In the genomic region with DNA sequence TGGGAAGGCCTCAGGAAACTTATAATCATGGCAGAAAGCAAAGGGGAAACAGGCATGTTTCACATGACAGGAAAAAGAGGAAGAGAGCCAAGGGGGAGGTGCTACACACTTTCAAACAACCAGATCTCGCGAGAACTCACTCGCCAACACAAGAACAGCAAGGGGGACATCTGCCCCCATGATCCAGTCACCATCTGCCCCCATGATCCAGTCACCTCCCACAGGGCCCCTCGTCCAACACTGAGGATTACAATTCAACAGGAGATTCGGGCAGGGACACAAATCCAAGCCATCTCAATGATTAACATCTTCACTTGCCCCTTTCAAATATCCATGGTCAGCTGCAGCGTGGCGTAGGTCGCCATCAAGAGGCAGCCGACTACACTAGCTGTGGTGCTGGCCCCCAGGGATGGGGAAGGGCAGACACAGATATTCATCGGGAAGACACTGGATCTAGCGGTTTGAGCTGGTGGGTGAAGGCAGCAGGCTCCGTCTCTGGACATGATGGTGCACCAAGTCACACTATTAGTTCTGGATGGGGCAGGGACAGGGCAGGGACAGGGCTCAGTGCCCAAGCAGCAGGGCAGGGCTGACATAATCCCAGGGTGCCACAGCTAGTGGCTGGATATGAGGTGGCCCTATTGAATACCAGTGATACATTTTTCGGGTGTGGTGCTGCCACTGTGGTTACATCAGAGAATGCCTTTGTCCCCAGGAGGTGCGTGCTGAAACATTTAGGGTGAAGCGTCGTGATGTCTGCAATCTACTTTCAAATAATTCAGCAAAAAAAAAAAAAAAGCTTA, we compare ENCODE assay signal across 10 cellular contexts. TPM values are rescaled to one million over a fixed set of nuclear protein-coding genes. Genes with fewer than 3 reads are reported as not detected.
DNase-seq lines count a peak whose midpoint lies in the region; ATAC-seq, FAIRE-seq and TF ChIP-seq lines count a peak whose summit lies in the region.
"Had no signal": no experiment of that assay in that cellular context is flagged by ENCODE, and none has a peak within 500 bp of the region (broad histone marks: within the 10 kb centered on the region; RNA-seq: fewer than 3 reads in every experiment).

No MANE protein-coding gene starts in this region.

- POLR2A ChIA-PET in GM12878 (lab: Charles Lee): interaction anchor here (0.6 kb wide), 1 partner anchor 276 kb away, joined by 3 read pairs; no protein-coding TSS in a partner anchor

- H3K36me3 Mint-ChIP-seq in T-helper 17 cell (ENCODE audit: low read depth): peaks cover 2% of the 10 kb centered on the region

- H3K27ac ChIP-seq in DND-41 (ENCODE audit: low read length) (no peak overlapping the region), GM12878 (ENCODE audit: control insufficient read depth, insufficient read depth) (no peak overlapping the region), hepatocyte (no peak overlapping the region)
- H3K27ac ChIP-seq: VCaP had no signal

- H2AFZ ChIP-seq in DND-41 (ENCODE audit: low read depth, low read length) (no peak overlapping the region), GM12878 (ENCODE audit: control insufficient read depth, low read depth, low read length) (no peak overlapping the region), hepatocyte (no peak overlapping the region)

- H3K4me3 ChIP-seq in DND-41 (ENCODE audit: low read depth in 1 of 2, low read length in 2 of 2) (no peak overlapping the region), GM12878 (no peak overlapping the region), hepatocyte (no peak overlapping the region)
- H3K4me3 ChIP-seq: adrenal gland had no signal

- no peak overlapping the region for H3K4me3 Mint-ChIP-seq in T-helper 17 cell

- intact Hi-C loops in GM12878 (cut with micrococcal nuclease; ENCODE audit: unreplicated experiment): no loop called here

- H3K9me2 ChIP-seq in hepatocyte (replicated peaks; ENCODE audit: insufficient read depth): no peaks in the 10 kb centered on the region

- RAD21 ChIA-PET in GM12878 (lab: Charles Lee; ENCODE audit: unreplicated experiment): no interaction called here

- no peak for DNase-seq in DND-41
- DNase-seq in NCI-H1694 (lab: John Stamatoyannopoulos, UW): peak; percentile 81
- DNase-seq in GM12878 (ENCODE audit: low read depth, low spot score): no peak
- DNase-seq in myocyte (ENCODE audit: low read depth): peak; percentile 55
- no peak for DNase-seq in hepatocyte (ENCODE audit: low spot score)
- no peak for DNase-seq in T-helper 17 cell
- no peak for DNase-seq in NCI-H2081 treated with DMSO at 0.1 percent for 48 hours (lab: John Stamatoyannopoulos, UW)
- DNase-seq: adrenal gland had no signal

- CTCF ChIA-PET in GM12878 (lab: Yijun Ruan, JAX): interaction anchor here (1.0 kb wide), 1 partner anchor 32 kb away, joined by 3 read pairs; no protein-coding TSS in a partner anchor

- WGBS in GM12878 (ENCODE audit: insufficient coverage, insufficient replicate concordance, low lambda C conversion rate, missing lambda C conversion rate): 79% methylated on average over 16 of the region's 16 CpGs
- WGBS in hepatocyte (ENCODE audit: low lambda C conversion rate, missing lambda C conversion rate): 74% methylated on average over 16 of the region's 16 CpGs

- no peak for TF ChIP-seq EP300 in GM12878 (IDR thresholded peaks at IDR 0.05; ENCODE audit: borderline replicate concordance in 1 of 2, control insufficient read depth in 1 of 2, low read depth in 2 of 2, low read length in 2 of 2)

- H3K79me2 ChIP-seq in DND-41 (ENCODE audit: insufficient read depth, low read length): no peaks in the 10 kb centered on the region
- no peaks in the 10 kb centered on the region for H3K79me2 ChIP-seq in GM12878 (ENCODE audit: control insufficient read depth, insufficient read depth, low read length)
- no peaks in the 10 kb centered on the region for H3K79me2 ChIP-seq in hepatocyte

- no peak for TF ChIP-seq POLR2A in GM12878 (IDR thresholded peaks at IDR 0.05; ENCODE audit: low read depth, low read length)

- H3K9ac ChIP-seq in DND-41 (ENCODE audit: low read depth, low read length) (no peak overlapping the region), GM12878 (ENCODE audit: control insufficient read depth, insufficient read depth, low read length) (no peak overlapping the region)

- no peak for TF ChIP-seq RAD21 in GM12878 (IDR thresholded peaks at IDR 0.05; ENCODE audit: insufficient read depth, low read depth, low read length)

- in situ Hi-C loops in GM12878 (cut with MboI): no loop called here

- ATAC-seq in DND-41 (ENCODE audit: insufficient read depth, low read depth): no peak
- no peak for ATAC-seq in GM12878
- ATAC-seq in GM19452 (IDR thresholded peaks at IDR 0.05; ENCODE audit: unreplicated experiment): no peak
- no peak for ATAC-seq in T-helper 17 cell

- H3K4me2 ChIP-seq in DND-41 (ENCODE audit: insufficient read depth, low read length) (no peak overlapping the region), GM12878 (ENCODE audit: control insufficient read depth, insufficient read depth) (no peak overlapping the region), hepatocyte (no peak overlapping the region)

- H3K27me3 ChIP-seq in DND-41 (ENCODE audit: insufficient read depth, low read length, poor library complexity): no peaks in the 10 kb centered on the region
- no peaks in the 10 kb centered on the region for H3K27me3 ChIP-seq in GM12878 (replicated peaks in 1 of 2; ENCODE audit: control insufficient read depth in 2 of 2, insufficient read depth in 2 of 2, low read length in 1 of 2)
- H3K27me3 ChIP-seq in hepatocyte: no peaks in the 10 kb centered on the region
- H3K27me3 ChIP-seq: adrenal gland had no signal

- H3K9me3 ChIP-seq in DND-41 (ENCODE audit: insufficient read depth, low read length, severe bottlenecking) (no peaks in the 10 kb centered on the region), GM12878 (replicated peaks; ENCODE audit: control insufficient read depth, insufficient read depth, low read length) (no peaks in the 10 kb centered on the region; the same call in 2 of the 3 replicates), hepatocyte (ENCODE audit: low read depth) (no peaks in the 10 kb centered on the region), T-helper 17 cell (ENCODE audit: control insufficient read depth, low read length, poor library complexity, severe bottlenecking) (no peaks in the 10 kb centered on the region)
- H3K9me3 ChIP-seq: adrenal gland had no signal

- peaks cover 4% of the 10 kb centered on the region for H3K27me3 Mint-ChIP-seq in T-helper 17 cell

- H3K4me1 Mint-ChIP-seq in T-helper 17 cell: peaks cover 2% of the 10 kb centered on the region

- H3K4me1 ChIP-seq in DND-41 (ENCODE audit: insufficient read depth, low read length): no peaks in the 10 kb centered on the region
- H3K4me1 ChIP-seq in GM12878 (ENCODE audit: control insufficient read depth, insufficient read depth, low read length): peaks cover 11% of the 10 kb centered on the region
- no peaks in the 10 kb centered on the region for H3K4me1 ChIP-seq in hepatocyte (ENCODE audit: insufficient read depth)
- H3K4me1 ChIP-seq: adrenal gland had no signal

- H3K36me3 ChIP-seq in DND-41 (ENCODE audit: insufficient read depth, low read length) (no peaks in the 10 kb centered on the region), GM12878 (ENCODE audit: control insufficient read depth in 2 of 2, insufficient read depth in 2 of 2, low read length in 1 of 2) (no peaks in the 10 kb centered on the region), hepatocyte (replicated peaks; ENCODE audit: insufficient read depth, low read depth) (no peaks in the 10 kb centered on the region)
- H3K36me3 ChIP-seq: adrenal gland had no signal

- no TSS peak for BruUV-seq in GM12878 (replicated peaks; lab: Mats Ljungman, UMichigan)

- no peaks in the 10 kb centered on the region for H4K20me1 ChIP-seq in DND-41 (ENCODE audit: insufficient read depth, low read length)
- no peaks in the 10 kb centered on the region for H4K20me1 ChIP-seq in GM12878 (ENCODE audit: control insufficient read depth, insufficient read depth)
- no peaks in the 10 kb centered on the region for H4K20me1 ChIP-seq in hepatocyte (ENCODE audit: insufficient read depth, poor library complexity, severe bottlenecking)

- TF ChIP-seq CTCF in DND-41 (IDR thresholded peaks at IDR 0.05; ENCODE audit: borderline replicate concordance, extremely low read depth, low read length, poor library complexity, severe bottlenecking) (peak; percentile 22), GM12878 (IDR thresholded peaks at IDR 0.05 in 2 of 3, conservative IDR thresholded peaks at IDR 0.05 in 1 of 3; ENCODE audit: control insufficient read depth in 2 of 3, extremely low read depth in 1 of 3, insufficient read depth in 1 of 3, low read depth in 3 of 3, low read length in 3 of 3) (no peak), hepatocyte (IDR thresholded peaks at IDR 0.05; ENCODE audit: poor library complexity) (no peak)

- SMC1A ChIA-PET in GM12878 (lab: Charles Lee; ENCODE audit: uncharacterized antibody, unreplicated experiment): interaction anchor here (0.7 kb wide), 2 partner anchors 15 to 20 kb away, joined by 3 read pairs; no protein-coding TSS in a partner anchor

- H3K27ac Mint-ChIP-seq in T-helper 17 cell: no peak overlapping the region

- FAIRE-seq in GM12878 (lab: Jason Lieb, UNC): no peak

RNA-seq across cellular contexts. Expression of a gene that starts 31.6 kb away (rescaled TPM):
- 1.7 TPM in 2 replicates for total RNA-seq in GM12878 (2013; cell fraction: nucleolus; rRNA removed)
- 45.4 and 54.7 TPM in 2 replicates for total RNA-seq in GM12878 (2014; rRNA removed)
- 32.7 and 36.9 TPM in 2 replicates for total RNA-seq in GM12878 (2014; rRNA removed; fragmentation: Illumina TruSeq; extraction: Trizol)
- 55.4 and 63.2 TPM in 2 replicates for total RNA-seq in GM12878 (2021)
- 6.2 TPM for polyA plus RNA-seq in GM12878 (2011; ENCODE audit: low read depth)
- 1.7 and 3.6 TPM in 2 replicates for polyA plus RNA-seq in GM12878 (2011; rRNA removed)
- polyA plus RNA-seq in GM12878 (2011; cell fraction: cytosol; rRNA removed): 3.4 and 5.6 TPM in 2 replicates
- polyA plus RNA-seq in GM12878 (2011; cell fraction: nucleus; rRNA removed): 2.8 and 3.0 TPM in 2 replicates
- polyA plus RNA-seq in GM12878 (2012): 19.4 and 30.4 TPM in 2 replicates
- 14.3 and 30.9 TPM in 2 replicates for polyA plus RNA-seq in GM12878 (2014; fragmentation: Illumina TruSeq; extraction: Trizol)
- 1 to 10 TPM; 2.6 to 5.8 TPM for polyA plus RNA-seq in GM12878 (2014; fragmentation: Nextera tagmentation; extraction: Ambion mirVana)
- 75.2 and 81.4 TPM in 2 replicates for polyA plus RNA-seq in GM12878 (2014; rRNA removed)
- 10 to 100 TPM in 1 of 2 experiments, 1 to 10 TPM in 1; 7.9 to 11.6 TPM for polyA plus RNA-seq in GM12878 (2016; fragmentation: Nextera tagmentation; extraction: Ambion mirVana)
- 2.8 and 4.0 TPM in 2 replicates for polyA minus RNA-seq in GM12878 (2011; rRNA and poly(A)+ RNA removed)
- polyA minus RNA-seq in GM12878 (2011; cell fraction: cytosol; rRNA and poly(A)+ RNA removed): 0.67 and 1.7 TPM in 2 replicates
- polyA minus RNA-seq in GM12878 (2011; cell fraction: nucleus; rRNA and poly(A)+ RNA removed): 0.86 and 1.1 TPM in 2 replicates
- 112 and 114 TPM in 2 replicates for total RNA-seq in myocyte
- polyA plus RNA-seq in myocyte (2012): 71.2 TPM
- 72.0 and 72.2 TPM in 2 replicates for total RNA-seq in hepatocyte
- polyA plus RNA-seq in hepatocyte: 31.2 and 36.4 TPM in 2 replicates
- under 1 TPM; 0.75 to 0.76 TPM for total RNA-seq in T-helper 17 cell

RNA-seq across cellular contexts. Expression of a gene that starts 38.6 kb away (rescaled TPM):
- total RNA-seq in GM12878 (2013; cell fraction: nucleolus; rRNA removed): 2.4 and 3.7 TPM in 2 replicates
- total RNA-seq in GM12878 (2014; rRNA removed) (47.0 and 49.5 TPM in 2 replicates), GM12878 (2014; rRNA removed; fragmentation: Illumina TruSeq; extraction: Trizol) (17.8 and 22.7 TPM in 2 replicates), GM12878 (2021) (46.6 and 47.6 TPM in 2 replicates), myocyte (328 and 370 TPM in 2 replicates), hepatocyte (97.2 and 115 TPM in 2 replicates), T-helper 17 cell (10 to 100 TPM; 51.6 to 74.8 TPM)
- 6.1 TPM for polyA plus RNA-seq in GM12878 (2011; ENCODE audit: low read depth)
- polyA plus RNA-seq in GM12878 (2011; rRNA removed) (2.3 and 4.9 TPM in 2 replicates), GM12878 (2014; fragmentation: Illumina TruSeq; extraction: Trizol) (9.6 and 23.1 TPM in 2 replicates), GM12878 (2014; fragmentation: Nextera tagmentation; extraction: Ambion mirVana) (1 to 10 TPM; 2.2 to 6.0 TPM), GM12878 (2014; rRNA removed) (46.1 and 49.3 TPM in 2 replicates), GM12878 (2016; fragmentation: Nextera tagmentation; extraction: Ambion mirVana) (10 to 100 TPM; 39.5 to 44.0 TPM), hepatocyte (183 and 185 TPM in 2 replicates)
- polyA plus RNA-seq in GM12878 (2011; cell fraction: cytosol; rRNA removed): 4.5 and 6.8 TPM in 2 replicates
- 4.8 and 7.0 TPM in 2 replicates for polyA plus RNA-seq in GM12878 (2011; cell fraction: nucleus; rRNA removed)
- polyA plus RNA-seq in GM12878 (2012): 11.6 and 23.7 TPM in 2 replicates
- polyA minus RNA-seq in GM12878 (2011; rRNA and poly(A)+ RNA removed): 3.7 and 4.4 TPM in 2 replicates
- 3.1 and 4.2 TPM in 2 replicates for polyA minus RNA-seq in GM12878 (2011; cell fraction: cytosol; rRNA and poly(A)+ RNA removed)
- polyA minus RNA-seq in GM12878 (2011; cell fraction: nucleus; rRNA and poly(A)+ RNA removed): 1.5 and 3.1 TPM in 2 replicates
- polyA plus RNA-seq in myocyte (2012): 322 TPM

Comparison
In these comparisons a context has a peak if more than half of its experiments do, and no peak if none do; other contexts are left out.
1. DNase-seq: peak in NCI-H1694 (single experiment) and myocyte (single experiment); none in DND-41 (single experiment), GM12878 (single experiment), hepatocyte (single experiment), T-helper 17 cell (0 of 3) and NCI-H2081 treated with DMSO at 0.1 percent for 48 hours (single experiment).